8 cellular contexts compared by ENCODE assay signal in genomic region chr1:14945132-14946010, GRCh38.
DNase-seq lines count a peak whose midpoint lies in the region; ATAC-seq, FAIRE-seq and TF ChIP-seq lines count a peak whose summit lies in the region.

No MANE protein-coding gene starts in this region.

- peaks cover 60% of the 10 kb centered on the region for H3K4me1 ChIP-seq in adipocyte (ENCODE audit: control insufficient read depth, insufficient read depth, low read length)
- H3K4me1 ChIP-seq in CD4-positive, alpha-beta memory T cell (ENCODE audit: insufficient read depth, low read length) = no peaks in the 10 kb centered on the region

- H3K36me3 Mint-ChIP-seq in CD4-positive, alpha-beta memory T cell = no peaks in the 10 kb centered on the region

- CTCF ChIA-PET in BJ (lab: Yijun Ruan, JAX) = interaction anchor here (0.5 to 2.1 kb wide), 4 partner anchors 15 to 82 kb away, joined by 3 to 9 read pairs (median 4); no protein-coding TSS in a partner anchor
- CTCF ChIA-PET in CD4-positive, alpha-beta memory T cell (lab: Charles Lee; ENCODE audit: partially characterized antibody) = no interaction called here

- H3K4me3 Mint-ChIP-seq in CD4-positive, alpha-beta memory T cell = no peak overlapping the region

- ATAC-seq in GM21619 (IDR thresholded peaks at IDR 0.05; ENCODE audit: unreplicated experiment) = no peak

- intact Hi-C loops in head of caudate nucleus (cut with DNase I) = no loop called here
- intact Hi-C loops in CD4-positive, alpha-beta memory T cell (cut with micrococcal nuclease) = no loop called here

- FAIRE-seq in GM12891 (lab: Jason Lieb, UNC) = no peak

- TF ChIP-seq CTCF in BJ (IDR thresholded peaks at IDR 0.05; ENCODE audit: insufficient read depth, low read depth, low read length) = no peak

- H3K4me3 ChIP-seq in BJ (ENCODE audit: low read depth, low read length) = peak overlapping the region; percentile 31
- H3K4me3 ChIP-seq in adipocyte (ENCODE audit: low read length) = peak overlapping the region; percentile 78
- H3K4me3 ChIP-seq in CD4-positive, alpha-beta memory T cell (ENCODE audit: low read length in 2 of 2) = no peak overlapping the region

- no peak for TF ChIP-seq POLR2A in GM12891 (IDR thresholded peaks at IDR 0.05; ENCODE audit: low read depth, low read length)

- H3K4me1 Mint-ChIP-seq in CD4-positive, alpha-beta memory T cell = no peaks in the 10 kb centered on the region

- H3K9me3 Mint-ChIP-seq in CD4-positive, alpha-beta memory T cell = no peaks in the 10 kb centered on the region

- H3K36me3 ChIP-seq in BJ (ENCODE audit: control insufficient read depth, insufficient read depth, low read length) (no peaks in the 10 kb centered on the region; the same call in 1 of the 2 replicates), adipocyte (ENCODE audit: control insufficient read depth, insufficient read depth, low read length, severe bottlenecking) (no peaks in the 10 kb centered on the region)
- no peaks in the 10 kb centered on the region for H3K36me3 ChIP-seq in CD4-positive, alpha-beta memory T cell (ENCODE audit: insufficient read depth, low read length)

- H3K9me3 ChIP-seq in adipocyte (ENCODE audit: control insufficient read depth, low read length) = no peaks in the 10 kb centered on the region
- no peaks in the 10 kb centered on the region for H3K9me3 ChIP-seq in CD4-positive, alpha-beta memory T cell (ENCODE audit: control insufficient read depth in 1 of 2, low read length in 2 of 2)

- H3K27ac Mint-ChIP-seq in CD4-positive, alpha-beta memory T cell = no peak overlapping the region

- peak overlapping the region; percentile 84 for H3K9ac ChIP-seq in adipocyte (ENCODE audit: low read length)

- POLR2A ChIA-PET in BJ (lab: Charles Lee) = interaction anchor here (0.6 to 0.9 kb wide), 2 partner anchors 26 to 42 kb away, joined by 3 to 4 read pairs; no protein-coding TSS in a partner anchor
- POLR2A ChIA-PET in CD4-positive, alpha-beta memory T cell (lab: Charles Lee; ENCODE audit: partially characterized antibody) = no interaction called here

- DNase-seq in BJ (ENCODE audit: low read depth) (peak; percentile 89), adipocyte (ENCODE audit: low read depth) (peak; percentile 92), head of caudate nucleus (peak in 39 of 42 donors; percentile 23 to 86 (median 61)), pons (ENCODE audit: low spot score) (peak; percentile 67), GM12891 (ENCODE audit: insufficient read length, low spot score) (no peak), OCI-M1 (lab: John Stamatoyannopoulos, UW) (no peak)
- DNase-seq in CD4-positive, alpha-beta memory T cell = no peak

- peaks cover 9 to 10% of the 10 kb centered on the region in 2 donors for H3K27me3 Mint-ChIP-seq in CD4-positive, alpha-beta memory T cell

- H3K27ac ChIP-seq in CD4-positive, alpha-beta memory T cell (ENCODE audit: low read depth, low read length) = no peak overlapping the region

- H3K27me3 ChIP-seq in BJ (ENCODE audit: control insufficient read depth, insufficient read depth, low read length) = no peaks in the 10 kb centered on the region
- H3K27me3 ChIP-seq in adipocyte (replicated peaks; ENCODE audit: control insufficient read depth, insufficient read depth, low read length) = no peaks in the 10 kb centered on the region
- no peaks in the 10 kb centered on the region for H3K27me3 ChIP-seq in CD4-positive, alpha-beta memory T cell (ENCODE audit: insufficient read depth, low read length)

TF ChIP-seq in GM12891, 5 proteins besides CTCF, POLR2A, EP300 and RAD21:
- TF ChIP-seq POU2F2 (IDR thresholded peaks at IDR 0.05; ENCODE audit: low read depth, low read length) (no peak), TAF1 (IDR thresholded peaks at IDR 0.05; ENCODE audit: low read depth, low read length) (no peak), PAX5 (IDR thresholded peaks at IDR 0.05; ENCODE audit: insufficient read depth, low read length, severe bottlenecking) (no peak), SPI1 (IDR thresholded peaks at IDR 0.05; ENCODE audit: low read depth, low read length) (no peak), POLR2AphosphoS5 (IDR thresholded peaks at IDR 0.05; ENCODE audit: low read depth, low read length) (no peak)
TF ChIP-seq in GM12891: peak in this region for 0.

Comparison
In these comparisons a context has a peak if more than half of its experiments do, and no peak if none do; other contexts are left out.
1. DNase-seq: peak in BJ (single experiment), adipocyte (single experiment), head of caudate nucleus (39 of 42) and pons (single experiment); none in GM12891 (single experiment), CD4-positive, alpha-beta memory T cell (0 of 5) and OCI-M1 (single experiment).
2. H3K4me3 ChIP-seq: peak in BJ (single experiment) and adipocyte (single experiment); none in CD4-positive, alpha-beta memory T cell (0 of 2).